8 cellular contexts compared by ENCODE assay signal in the genomic region with DNA sequence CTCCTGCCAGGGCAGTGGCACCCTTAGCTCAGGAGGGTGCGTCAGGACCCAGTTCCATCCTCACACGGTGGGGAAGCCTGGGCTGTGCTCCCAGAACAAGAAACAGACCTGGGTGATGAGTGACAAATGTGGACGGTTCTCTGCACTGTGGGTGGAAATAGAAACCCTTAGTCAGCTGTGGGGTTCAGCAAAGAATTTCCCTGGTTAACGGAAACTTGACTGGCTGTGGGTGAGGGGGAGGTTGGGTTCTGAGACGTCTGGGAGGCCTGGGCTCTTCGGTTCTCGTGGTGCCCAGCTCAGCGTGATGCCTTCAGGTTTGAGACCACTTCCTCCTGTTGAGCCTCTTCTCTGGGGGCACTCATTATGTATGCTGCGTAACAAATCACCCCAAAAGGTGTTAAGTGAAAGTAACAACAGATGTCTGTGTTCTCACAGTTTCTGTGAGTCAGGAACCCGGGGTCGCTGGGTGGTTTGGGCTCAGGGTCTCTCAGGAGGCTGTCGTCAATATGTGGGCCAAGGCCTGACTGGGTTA. TPM values are rescaled to one million over a fixed set of nuclear protein-coding genes. Genes with fewer than 3 reads are reported as not detected.
DNase-seq lines count a peak whose midpoint lies in the region; ATAC-seq, FAIRE-seq and TF ChIP-seq lines count a peak whose summit lies in the region.

No MANE protein-coding gene starts in this region.

- H4K8ac ChIP-seq in H9 (replicated peaks; ENCODE audit: insufficient read length, low read depth, low read length) = no peak overlapping the region

- H3K79me1 ChIP-seq in H9 (ENCODE audit: insufficient read depth, low read depth, low read length, poor library complexity, severe bottlenecking) = no peaks in the 10 kb centered on the region

- H4K20me1 ChIP-seq in H9 (ENCODE audit: control insufficient read depth, insufficient read depth, insufficient read length) = no peaks in the 10 kb centered on the region

- H3K23ac ChIP-seq in H9 (ENCODE audit: insufficient read length, low read depth, low read length) = no peak overlapping the region

- H2AK5ac ChIP-seq in H9 (ENCODE audit: insufficient read length, low read length) = no peak overlapping the region

- no peak overlapping the region for H3K9ac ChIP-seq in H9 (ENCODE audit: extremely low read depth, insufficient read length, low read length)

- no peak overlapping the region for H3K4me3 Mint-ChIP-seq in H9

- H3K27ac ChIP-seq in muscle layer of duodenum (ENCODE audit: low read length) (peak overlapping the region; percentile 31), H9 (ENCODE audit: insufficient read length, low read depth, low read length) (no peak overlapping the region)

- H4K91ac ChIP-seq in H9 (ENCODE audit: insufficient read length, low read depth, low read length) = no peak overlapping the region

- H3T11ph ChIP-seq in H9 (ENCODE audit: low read length) = no peak overlapping the region

- H3K4ac ChIP-seq in H9 (ENCODE audit: low read depth, low read length) = no peak overlapping the region

- no peak overlapping the region for H2BK120ac ChIP-seq in H9 (ENCODE audit: low read depth, low read length, poor library complexity, severe bottlenecking)

- H3K27me3 ChIP-seq in muscle layer of duodenum (ENCODE audit: low read depth, low read length) = no peaks in the 10 kb centered on the region
- no peaks in the 10 kb centered on the region for H3K27me3 ChIP-seq in H9 (ENCODE audit: insufficient read depth, low read length)

- no peak overlapping the region for H2BK20ac ChIP-seq in H9 (ENCODE audit: low read depth, low read length, poor library complexity, severe bottlenecking)

- WGBS in H9 (ENCODE audit: extremely low coverage, insufficient read length, low lambda C conversion rate) = no CpG with 5 or more reads among the region's 12 CpGs

- H2BK12ac ChIP-seq in H9 (ENCODE audit: insufficient read length, low read depth, low read length) = no peak overlapping the region

- DNase-seq in activated CD8-positive, alpha-beta memory T cell treated with anti-CD3 and anti-CD28 coated beads for 24 hours = peak; percentile 88
- DNase-seq in H9 (no peak), RCC 7860 (ENCODE audit: low spot score) (no peak), NCI-H748 treated with DMSO at 0.1 percent for 48 hours (lab: John Stamatoyannopoulos, UW) (no peak), NCI-H2107 treated with DMSO at 0.1 percent for 48 hours (lab: John Stamatoyannopoulos, UW; ENCODE audit: unreplicated experiment) (no peak)

- TF ChIP-seq CTCF in H9 (conservative IDR thresholded peaks at IDR 0.05) = no peak

- no peak overlapping the region for H3K56ac ChIP-seq in H9 (ENCODE audit: insufficient read length, low read depth, low read length)

- no peak overlapping the region for H3K4me3 ChIP-seq in muscle layer of duodenum (ENCODE audit: low read depth in 1 of 2, low read length in 2 of 2)

- H2BK15ac ChIP-seq in H9 (ENCODE audit: low read depth, low read length) = no peak overlapping the region

- H2AFZ ChIP-seq in H9 (ENCODE audit: low read length) = no peak overlapping the region

- no peak overlapping the region for H3K14ac ChIP-seq in H9 (ENCODE audit: insufficient read depth, low read length)

- H3K9me3 Mint-ChIP-seq in H9 = no peaks in the 10 kb centered on the region

- no peak overlapping the region for H3K4me2 ChIP-seq in H9 (ENCODE audit: insufficient read depth, insufficient read length, low read length)

- H3K9me3 ChIP-seq in muscle layer of duodenum (ENCODE audit: control insufficient read depth in 1 of 2, low read length in 2 of 2) = no peaks in the 10 kb centered on the region
- H3K9me3 ChIP-seq in H9 (ENCODE audit: control insufficient read depth, low read depth, low read length) = no peaks in the 10 kb centered on the region

- no peaks in the 10 kb centered on the region for H3K36me3 Mint-ChIP-seq in H9 (ENCODE audit: insufficient read depth in 1 of 3, low read depth in 3 of 3)

- H3K4me1 ChIP-seq in muscle layer of duodenum (ENCODE audit: control insufficient read depth in 1 of 2, insufficient read depth in 2 of 2, low read length in 2 of 2) (peaks cover 0 to 7% of the 10 kb centered on the region in 2 donors), H9 (ENCODE audit: insufficient read depth, low read length) (peaks cover 4% of the 10 kb centered on the region; the same call in 1 of the 2 replicates)

- no peaks in the 10 kb centered on the region for H3K36me3 ChIP-seq in muscle layer of duodenum (ENCODE audit: control insufficient read depth in 1 of 2, insufficient read depth in 2 of 2, low read length in 2 of 2)

- H4K5ac ChIP-seq in H9 (ENCODE audit: insufficient read length, low read depth, low read length) = no peak overlapping the region

- H3K27me3 Mint-ChIP-seq in H9 (ENCODE audit: low read depth) = no peaks in the 10 kb centered on the region

- peak overlapping the region in 1 of 3 experiments; percentile 77; a peak in 2 of 7 replicates for H3K27ac Mint-ChIP-seq in H9

- H3K79me2 ChIP-seq in H9 (ENCODE audit: insufficient read depth, low read length) = no peaks in the 10 kb centered on the region

- ATAC-seq in GM19043 (IDR thresholded peaks at IDR 0.05; ENCODE audit: low read depth, unreplicated experiment) (peak; percentile 58), HG03175 (IDR thresholded peaks at IDR 0.05; ENCODE audit: unreplicated experiment) (peak; percentile 54)

- no peak overlapping the region for H3K18ac ChIP-seq in H9 (ENCODE audit: insufficient read length, low read depth, low read length)

- H2BK5ac ChIP-seq in H9 (ENCODE audit: insufficient read length, low read length) = no peak overlapping the region

- H3K23me2 ChIP-seq in H9 (ENCODE audit: insufficient read length, low read depth, low read length, poor library complexity, severe bottlenecking) = no peaks in the 10 kb centered on the region

- no peak for FAIRE-seq in RCC 7860 (lab: Jason Lieb, UNC)

- H3K4me1 Mint-ChIP-seq in H9 = peaks cover 25 to 30% of the 10 kb centered on the region in 2 experiments

RNA-seq across cellular contexts. Expression of a gene that starts 53.1 kb away (rescaled TPM):
- total RNA-seq in H9 (2021) = 48.1 and 51.6 TPM in 2 replicates
